Comparison of ENCODE assay signal across 8 cellular contexts in genomic region chr1:148150945-148151879, GRCh38.
DNase-seq lines count a peak whose midpoint lies in the region; ATAC-seq and TF ChIP-seq lines count a peak whose summit lies in the region.
"Not testable (repeated sequence)": the region's sequence is repeated elsewhere in the genome, so short reads cannot be mapped to it uniquely, and the experiment has no call there.

No MANE protein-coding gene starts in this region.

- peak; percentile 39 for ATAC-seq in GM18907 (IDR thresholded peaks at IDR 0.05; ENCODE audit: unreplicated experiment)
- ATAC-seq in HG02938 (IDR thresholded peaks at IDR 0.05; ENCODE audit: unreplicated experiment) = peak; percentile 22

- not testable (repeated sequence) for H3K27ac ChIP-seq in rectal smooth muscle tissue (ENCODE audit: low read depth, low read length)

- H3K36me3 ChIP-seq in rectal smooth muscle tissue (ENCODE audit: control insufficient read depth, insufficient read depth, low read length) = not testable (repeated sequence)

- not testable (repeated sequence) for H3K9ac ChIP-seq in rectal smooth muscle tissue (ENCODE audit: low read length)

- not testable (repeated sequence) for H3K4me1 ChIP-seq in rectal smooth muscle tissue (ENCODE audit: control insufficient read depth, insufficient read depth, low read length)

- not testable (repeated sequence) for TF ChIP-seq CTCF in AG09309 (IDR thresholded peaks at IDR 0.05; ENCODE audit: control insufficient read depth, insufficient read depth, low read depth, low read length, missing control alignments); choroid plexus epithelial cell (conservative IDR thresholded peaks at IDR 0.05; ENCODE audit: low read depth, low read length)

- not testable (repeated sequence) for H3K27me3 ChIP-seq in rectal smooth muscle tissue (ENCODE audit: control insufficient read depth, insufficient read depth, low read length)

- not testable (repeated sequence) for DNase-seq in AG09309 (ENCODE audit: low read depth)
- peak; percentile 1 for DNase-seq in NCI-H1092 (lab: John Stamatoyannopoulos, UW)
- DNase-seq in activated CD4-positive, CD25-positive, alpha-beta regulatory T cell treated with anti-CD3 and anti-CD28 coated beads, Interleukin-2, amount 50 U/mL, for 72 hours = peak; percentile 46
- peak; percentile 38 for DNase-seq in choroid plexus epithelial cell (ENCODE audit: low read depth)
- peak; percentile 40 for DNase-seq in iPS-NIHi11 (ENCODE audit: low spot score)

- H3K4me3 ChIP-seq in AG09309 (ENCODE audit: control insufficient read depth, low read depth, low read length) (peak overlapping the region; percentile 66), choroid plexus epithelial cell (ENCODE audit: low read depth, low read length) (peak overlapping the region; percentile 64), rectal smooth muscle tissue (ENCODE audit: low read length) (peak overlapping the region; percentile 71)
